In the genomic region with DNA sequence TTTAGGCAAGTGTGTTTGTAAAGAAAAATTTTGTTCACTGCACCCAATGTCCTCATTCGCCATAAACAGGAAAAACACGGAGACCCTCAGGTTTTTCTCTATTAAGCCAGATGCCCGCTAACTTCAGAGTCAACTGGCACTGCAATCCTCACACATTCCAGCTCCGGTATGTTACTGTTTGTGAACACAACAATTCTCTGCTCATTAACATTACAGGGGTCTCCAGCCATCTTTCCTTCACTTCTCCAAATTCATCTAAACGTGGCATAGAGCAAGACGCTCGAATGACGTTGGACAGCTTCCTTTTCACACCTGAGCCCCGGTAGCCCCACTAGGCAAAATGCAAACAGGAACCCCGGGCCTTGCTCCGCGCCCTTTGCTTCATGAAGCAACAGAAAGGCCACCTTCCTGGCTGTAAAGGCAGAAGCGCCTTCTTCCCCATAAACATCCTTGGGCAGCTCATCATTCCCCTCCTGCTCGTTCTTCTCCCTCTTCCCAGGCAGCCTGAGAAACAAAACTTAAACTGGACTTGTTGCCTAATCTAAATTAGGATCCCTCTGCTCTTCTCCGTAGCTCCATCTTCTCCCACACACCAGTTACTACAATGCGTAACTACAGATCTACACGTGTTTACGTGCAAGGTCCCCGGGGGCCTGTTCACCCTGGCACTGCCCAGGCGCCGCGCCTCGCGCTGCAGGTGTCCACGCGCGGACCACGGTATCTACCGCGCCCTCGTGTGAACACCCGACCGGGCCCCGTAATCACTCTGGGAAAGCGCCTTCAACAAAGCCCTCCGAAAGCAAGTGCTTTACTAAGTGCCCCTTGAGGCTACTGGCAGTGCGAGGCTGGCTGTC, we compare ENCODE assay signal across 1 cellular context.
TF ChIP-seq lines count a peak whose summit lies in the region.

No MANE protein-coding gene starts in this region.

TF ChIP-seq in HEK293, 187 proteins besides CTCF, POLR2A, EP300 and RAD21 (continued from another document and continues in another):
- TF ChIP-seq, protein P1, sequence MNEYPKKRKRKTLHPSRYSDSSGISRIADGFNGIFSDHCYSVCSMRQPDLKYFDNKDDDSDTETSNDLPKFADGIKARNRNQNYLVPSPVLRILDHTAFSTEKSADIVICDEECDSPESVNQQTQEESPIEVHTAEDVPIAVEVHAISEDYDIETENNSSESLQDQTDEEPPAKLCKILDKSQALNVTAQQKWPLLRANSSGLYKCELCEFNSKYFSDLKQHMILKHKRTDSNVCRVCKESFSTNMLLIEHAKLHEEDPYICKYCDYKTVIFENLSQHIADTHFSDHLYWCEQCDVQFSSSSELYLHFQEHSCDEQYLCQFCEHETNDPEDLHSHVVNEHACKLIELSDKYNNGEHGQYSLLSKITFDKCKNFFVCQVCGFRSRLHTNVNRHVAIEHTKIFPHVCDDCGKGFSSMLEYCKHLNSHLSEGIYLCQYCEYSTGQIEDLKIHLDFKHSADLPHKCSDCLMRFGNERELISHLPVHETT (tag by site-specific recombination; IDR thresholded peaks at IDR 0.05), result peak; percentile 47; the same call in 1 of the 2 replicates
- TF ChIP-seq GLIS1 (tag by site-specific recombination; IDR thresholded peaks at IDR 0.05), result peak; percentile 30; the same call in 1 of the 2 replicates
- no peak for TF ChIP-seq ZFP69B (tag by site-specific recombination; IDR thresholded peaks at IDR 0.05)
- no peak for TF ChIP-seq PRDM1 (tag by site-specific recombination; IDR thresholded peaks at IDR 0.05)
- no peak for TF ChIP-seq ZNF426 (tag by site-specific recombination; IDR thresholded peaks at IDR 0.05)
- TF ChIP-seq ZNF843 (tag by site-specific recombination; IDR thresholded peaks at IDR 0.05), result no peak; the same call in none of the 2 replicates
- no peak; the same call in 1 of the 2 replicates for TF ChIP-seq ZNF391 (tag by site-specific recombination; IDR thresholded peaks at IDR 0.05; ENCODE audit: borderline replicate concordance, low read depth)
- no peak for TF ChIP-seq HOXA7 (CRISPR knock-in tag; IDR thresholded peaks at IDR 0.05; ENCODE audit: borderline replicate concordance)
- TF ChIP-seq, protein P2, sequence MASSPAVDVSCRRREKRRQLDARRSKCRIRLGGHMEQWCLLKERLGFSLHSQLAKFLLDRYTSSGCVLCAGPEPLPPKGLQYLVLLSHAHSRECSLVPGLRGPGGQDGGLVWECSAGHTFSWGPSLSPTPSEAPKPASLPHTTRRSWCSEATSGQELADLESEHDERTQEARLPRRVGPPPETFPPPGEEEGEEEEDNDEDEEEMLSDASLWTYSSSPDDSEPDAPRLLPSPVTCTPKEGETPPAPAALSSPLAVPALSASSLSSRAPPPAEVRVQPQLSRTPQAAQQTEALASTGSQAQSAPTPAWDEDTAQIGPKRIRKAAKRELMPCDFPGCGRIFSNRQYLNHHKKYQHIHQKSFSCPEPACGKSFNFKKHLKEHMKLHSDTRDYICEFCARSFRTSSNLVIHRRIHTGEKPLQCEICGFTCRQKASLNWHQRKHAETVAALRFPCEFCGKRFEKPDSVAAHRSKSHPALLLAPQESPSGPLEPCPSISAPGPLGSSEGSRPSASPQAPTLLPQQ (tag by site-specific recombination; IDR thresholded peaks at IDR 0.05), result peak; percentile 50; the same call in 1 of the 2 replicates
- TF ChIP-seq, protein P3, sequence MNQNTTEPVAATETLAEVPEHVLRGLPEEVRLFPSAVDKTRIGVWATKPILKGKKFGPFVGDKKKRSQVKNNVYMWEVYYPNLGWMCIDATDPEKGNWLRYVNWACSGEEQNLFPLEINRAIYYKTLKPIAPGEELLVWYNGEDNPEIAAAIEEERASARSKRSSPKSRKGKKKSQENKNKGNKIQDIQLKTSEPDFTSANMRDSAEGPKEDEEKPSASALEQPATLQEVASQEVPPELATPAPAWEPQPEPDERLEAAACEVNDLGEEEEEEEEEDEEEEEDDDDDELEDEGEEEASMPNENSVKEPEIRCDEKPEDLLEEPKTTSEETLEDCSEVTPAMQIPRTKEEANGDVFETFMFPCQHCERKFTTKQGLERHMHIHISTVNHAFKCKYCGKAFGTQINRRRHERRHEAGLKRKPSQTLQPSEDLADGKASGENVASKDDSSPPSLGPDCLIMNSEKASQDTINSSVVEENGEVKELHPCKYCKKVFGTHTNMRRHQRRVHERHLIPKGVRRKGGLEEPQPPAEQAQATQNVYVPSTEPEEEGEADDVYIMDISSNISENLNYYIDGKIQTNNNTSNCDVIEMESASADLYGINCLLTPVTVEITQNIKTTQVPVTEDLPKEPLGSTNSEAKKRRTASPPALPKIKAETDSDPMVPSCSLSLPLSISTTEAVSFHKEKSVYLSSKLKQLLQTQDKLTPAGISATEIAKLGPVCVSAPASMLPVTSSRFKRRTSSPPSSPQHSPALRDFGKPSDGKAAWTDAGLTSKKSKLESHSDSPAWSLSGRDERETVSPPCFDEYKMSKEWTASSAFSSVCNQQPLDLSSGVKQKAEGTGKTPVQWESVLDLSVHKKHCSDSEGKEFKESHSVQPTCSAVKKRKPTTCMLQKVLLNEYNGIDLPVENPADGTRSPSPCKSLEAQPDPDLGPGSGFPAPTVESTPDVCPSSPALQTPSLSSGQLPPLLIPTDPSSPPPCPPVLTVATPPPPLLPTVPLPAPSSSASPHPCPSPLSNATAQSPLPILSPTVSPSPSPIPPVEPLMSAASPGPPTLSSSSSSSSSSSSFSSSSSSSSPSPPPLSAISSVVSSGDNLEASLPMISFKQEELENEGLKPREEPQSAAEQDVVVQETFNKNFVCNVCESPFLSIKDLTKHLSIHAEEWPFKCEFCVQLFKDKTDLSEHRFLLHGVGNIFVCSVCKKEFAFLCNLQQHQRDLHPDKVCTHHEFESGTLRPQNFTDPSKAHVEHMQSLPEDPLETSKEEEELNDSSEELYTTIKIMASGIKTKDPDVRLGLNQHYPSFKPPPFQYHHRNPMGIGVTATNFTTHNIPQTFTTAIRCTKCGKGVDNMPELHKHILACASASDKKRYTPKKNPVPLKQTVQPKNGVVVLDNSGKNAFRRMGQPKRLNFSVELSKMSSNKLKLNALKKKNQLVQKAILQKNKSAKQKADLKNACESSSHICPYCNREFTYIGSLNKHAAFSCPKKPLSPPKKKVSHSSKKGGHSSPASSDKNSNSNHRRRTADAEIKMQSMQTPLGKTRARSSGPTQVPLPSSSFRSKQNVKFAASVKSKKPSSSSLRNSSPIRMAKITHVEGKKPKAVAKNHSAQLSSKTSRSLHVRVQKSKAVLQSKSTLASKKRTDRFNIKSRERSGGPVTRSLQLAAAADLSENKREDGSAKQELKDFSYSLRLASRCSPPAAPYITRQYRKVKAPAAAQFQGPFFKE (tag by site-specific recombination; IDR thresholded peaks at IDR 0.05; ENCODE audit: borderline replicate concordance), result peak; percentile 67; the same call in 1 of the 2 replicates
- no peak for TF ChIP-seq WT1 (tag by site-specific recombination; IDR thresholded peaks at IDR 0.05)
- no peak for TF ChIP-seq ZNF623 (tag by site-specific recombination; IDR thresholded peaks at IDR 0.05)
- peak; percentile 14; the same call in 1 of the 2 replicates for TF ChIP-seq ZBTB21 (tag by site-specific recombination; IDR thresholded peaks at IDR 0.05)
- no peak for TF ChIP-seq ZNF37A (tag by site-specific recombination; IDR thresholded peaks at IDR 0.05)
- no peak for TF ChIP-seq ZNF121 (tag by site-specific recombination; IDR thresholded peaks at IDR 0.05)
- TF ChIP-seq ZNF132 (tag by site-specific recombination; IDR thresholded peaks at IDR 0.05; ENCODE audit: borderline replicate concordance), result no peak
- TF ChIP-seq, protein P4, sequence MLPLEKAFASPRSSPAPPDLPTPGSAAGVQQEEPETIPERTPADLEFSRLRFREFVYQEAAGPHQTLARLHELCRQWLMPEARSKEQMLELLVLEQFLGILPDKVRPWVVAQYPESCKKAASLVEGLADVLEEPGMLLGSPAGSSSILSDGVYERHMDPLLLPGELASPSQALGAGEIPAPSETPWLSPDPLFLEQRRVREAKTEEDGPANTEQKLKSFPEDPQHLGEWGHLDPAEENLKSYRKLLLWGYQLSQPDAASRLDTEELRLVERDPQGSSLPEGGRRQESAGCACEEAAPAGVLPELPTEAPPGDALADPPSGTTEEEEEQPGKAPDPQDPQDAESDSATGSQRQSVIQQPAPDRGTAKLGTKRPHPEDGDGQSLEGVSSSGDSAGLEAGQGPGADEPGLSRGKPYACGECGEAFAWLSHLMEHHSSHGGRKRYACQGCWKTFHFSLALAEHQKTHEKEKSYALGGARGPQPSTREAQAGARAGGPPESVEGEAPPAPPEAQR (tag by site-specific recombination; IDR thresholded peaks at IDR 0.05), result no peak
- no peak for TF ChIP-seq ZNF654 (tag by site-specific recombination; IDR thresholded peaks at IDR 0.05; ENCODE audit: low read depth)
- peak; percentile 81; the same call in 1 of the 2 replicates for TF ChIP-seq ZNF600 (tag by site-specific recombination; IDR thresholded peaks at IDR 0.05)
- TF ChIP-seq, protein P5, sequence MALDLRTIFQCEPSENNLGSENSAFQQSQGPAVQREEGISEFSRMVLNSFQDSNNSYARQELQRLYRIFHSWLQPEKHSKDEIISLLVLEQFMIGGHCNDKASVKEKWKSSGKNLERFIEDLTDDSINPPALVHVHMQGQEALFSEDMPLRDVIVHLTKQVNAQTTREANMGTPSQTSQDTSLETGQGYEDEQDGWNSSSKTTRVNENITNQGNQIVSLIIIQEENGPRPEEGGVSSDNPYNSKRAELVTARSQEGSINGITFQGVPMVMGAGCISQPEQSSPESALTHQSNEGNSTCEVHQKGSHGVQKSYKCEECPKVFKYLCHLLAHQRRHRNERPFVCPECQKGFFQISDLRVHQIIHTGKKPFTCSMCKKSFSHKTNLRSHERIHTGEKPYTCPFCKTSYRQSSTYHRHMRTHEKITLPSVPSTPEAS (tag by site-specific recombination; IDR thresholded peaks at IDR 0.05), result 0 out of 2 replicates have a peak, but pooled peaks have one; percentile 7
- TF ChIP-seq ZNF211 (tag by site-specific recombination; IDR thresholded peaks at IDR 0.05; ENCODE audit: low read depth), result no peak
- TF ChIP-seq ZNF423 (tag by site-specific recombination; IDR thresholded peaks at IDR 0.05), result peak; percentile 99
- TF ChIP-seq, protein P6, sequence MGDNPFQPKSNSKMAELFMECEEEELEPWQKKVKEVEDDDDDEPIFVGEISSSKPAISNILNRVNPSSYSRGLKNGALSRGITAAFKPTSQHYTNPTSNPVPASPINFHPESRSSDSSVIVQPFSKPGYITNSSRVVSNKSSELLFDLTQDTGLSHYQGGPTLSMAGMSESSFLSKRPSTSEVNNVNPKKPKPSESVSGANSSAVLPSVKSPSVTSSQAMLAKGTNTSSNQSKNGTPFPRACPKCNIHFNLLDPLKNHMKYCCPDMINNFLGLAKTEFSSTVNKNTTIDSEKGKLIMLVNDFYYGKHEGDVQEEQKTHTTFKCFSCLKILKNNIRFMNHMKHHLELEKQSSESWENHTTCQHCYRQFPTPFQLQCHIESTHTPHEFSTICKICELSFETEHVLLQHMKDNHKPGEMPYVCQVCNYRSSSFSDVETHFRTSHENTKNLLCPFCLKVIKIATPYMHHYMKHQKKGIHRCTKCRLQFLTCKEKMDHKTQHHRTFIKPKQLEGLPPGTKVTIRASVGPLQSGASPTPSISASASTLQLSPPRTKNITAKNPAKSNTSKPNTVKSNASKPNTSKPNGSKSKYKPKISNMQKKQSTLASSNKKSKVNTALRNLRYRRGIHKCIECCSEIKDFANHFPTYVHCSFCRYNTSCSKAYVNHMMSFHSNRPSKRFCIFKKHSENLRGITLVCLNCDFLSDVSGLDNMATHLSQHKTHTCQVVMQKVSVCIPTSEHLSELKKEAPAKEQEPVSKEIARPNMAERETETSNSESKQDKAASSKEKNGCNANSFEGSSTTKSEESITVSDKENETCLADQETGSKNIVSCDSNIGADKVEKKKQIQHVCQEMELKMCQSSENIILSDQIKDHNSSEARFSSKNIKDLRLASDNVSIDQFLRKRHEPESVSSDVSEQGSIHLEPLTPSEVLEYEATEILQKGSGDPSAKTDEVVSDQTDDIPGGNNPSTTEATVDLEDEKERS (tag by site-specific recombination; IDR thresholded peaks at IDR 0.05), result no peak
- no peak for TF ChIP-seq ZNF785 (tag by site-specific recombination; IDR thresholded peaks at IDR 0.05)
- 0 out of 2 replicates have a peak, but pooled peaks have one; percentile 11 for TF ChIP-seq ZNF24 (tag by site-specific recombination; IDR thresholded peaks at IDR 0.05)
- no peak for TF ChIP-seq YY1 (tag by site-specific recombination; IDR thresholded peaks at IDR 0.05)
- TF ChIP-seq ZNF48 (tag by site-specific recombination; IDR thresholded peaks at IDR 0.05), result no peak
- no peak for TF ChIP-seq ZNF837 (tag by site-specific recombination; IDR thresholded peaks at IDR 0.05)
- TF ChIP-seq TRIM28 (IDR thresholded peaks at IDR 0.05; ENCODE audit: borderline replicate concordance, low read length), result peak; percentile 41; the same call in 1 of the 2 replicates
- no peak for TF ChIP-seq ZXDB (tag by site-specific recombination; IDR thresholded peaks at IDR 0.05)
- no peak for TF ChIP-seq ZNF302 (tag by site-specific recombination; IDR thresholded peaks at IDR 0.05; ENCODE audit: low read depth)
- no peak; the same call in 1 of the 2 replicates for TF ChIP-seq OSR2 (tag by site-specific recombination; IDR thresholded peaks at IDR 0.05)
- TF ChIP-seq, protein P7, sequence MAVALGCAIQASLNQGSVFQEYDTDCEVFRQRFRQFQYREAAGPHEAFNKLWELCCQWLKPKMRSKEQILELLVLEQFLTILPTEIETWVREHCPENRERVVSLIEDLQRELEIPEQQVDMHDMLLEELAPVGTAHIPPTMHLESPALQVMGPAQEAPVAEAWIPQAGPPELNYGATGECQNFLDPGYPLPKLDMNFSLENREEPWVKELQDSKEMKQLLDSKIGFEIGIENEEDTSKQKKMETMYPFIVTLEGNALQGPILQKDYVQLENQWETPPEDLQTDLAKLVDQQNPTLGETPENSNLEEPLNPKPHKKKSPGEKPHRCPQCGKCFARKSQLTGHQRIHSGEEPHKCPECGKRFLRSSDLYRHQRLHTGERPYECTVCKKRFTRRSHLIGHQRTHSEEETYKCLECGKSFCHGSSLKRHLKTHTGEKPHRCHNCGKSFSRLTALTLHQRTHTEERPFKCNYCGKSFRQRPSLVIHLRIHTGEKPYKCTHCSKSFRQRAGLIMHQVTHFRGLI (tag by site-specific recombination; IDR thresholded peaks at IDR 0.05), result no peak; the same call in 1 of the 2 replicates
- TF ChIP-seq, protein P8, sequence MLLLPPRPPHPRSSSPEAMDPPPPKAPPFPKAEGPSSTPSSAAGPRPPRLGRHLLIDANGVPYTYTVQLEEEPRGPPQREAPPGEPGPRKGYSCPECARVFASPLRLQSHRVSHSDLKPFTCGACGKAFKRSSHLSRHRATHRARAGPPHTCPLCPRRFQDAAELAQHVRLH (tag by site-specific recombination; IDR thresholded peaks at IDR 0.05), result no peak
- TF ChIP-seq ZNF670 (tag by site-specific recombination; IDR thresholded peaks at IDR 0.05; ENCODE audit: low read depth), result no peak
- TF ChIP-seq ZNF530 (tag by site-specific recombination; IDR thresholded peaks at IDR 0.05; ENCODE audit: low read depth), result no peak
- no peak for TF ChIP-seq ZBTB1 (tag by site-specific recombination; IDR thresholded peaks at IDR 0.05)
- no peak for TF ChIP-seq GLI4 (tag by site-specific recombination; IDR thresholded peaks at IDR 0.05)
- TF ChIP-seq ZSCAN16 (tag by site-specific recombination; IDR thresholded peaks at IDR 0.05), result no peak
- no peak for TF ChIP-seq KLF7 (tag by site-specific recombination; IDR thresholded peaks at IDR 0.05; ENCODE audit: borderline replicate concordance)
